ENCODE assay signal across 25 cellular contexts in genomic region chr7:43217055-43217454, GRCh38.
A peak's percentile ranks its signal among the peaks of the same experiment; 100 is the strongest.
DNase-seq lines count a peak whose midpoint lies in the region; ATAC-seq, FAIRE-seq and TF ChIP-seq lines count a peak whose summit lies in the region.
"Had no signal": no experiment of that assay in that cellular context is flagged by ENCODE, and none has a peak within 500 bp of the region (broad histone marks: within the 10 kb centered on the region; RNA-seq: fewer than 3 reads in every experiment).

No MANE protein-coding gene starts in this region.

- BruUV-seq in HepG2 (replicated peaks; lab: Mats Ljungman, UMichigan), result no TSS peak

- no peaks in the 10 kb centered on the region for H3K36me3 Mint-ChIP-seq in natural killer cell treated with Interleukin-12 subunit alpha and Interleukin-12 subunit beta and Interleukin-15 and Interleukin-18, amount 100 ng/mL, for 72 hours
- H3K36me3 Mint-ChIP-seq: CD14-positive monocyte; CD4-positive, alpha-beta memory T cell; CD4-positive, CD25-positive, alpha-beta regulatory T cell; CD8-positive, alpha-beta memory T cell had no signal

- WGBS in HepG2 (ENCODE audit: low lambda C conversion rate), result 0% methylated on average over 2 of the region's 2 CpGs
- WGBS in right lobe of liver (ENCODE audit: insufficient coverage, low coverage, low lambda C conversion rate, missing lambda C conversion rate), result 87% methylated on average over 2 of the region's 2 CpGs

- H3K9me3 ChIP-seq in HepG2 (ENCODE audit: low read length) (no peaks in the 10 kb centered on the region), right lobe of liver (no peaks in the 10 kb centered on the region), OCI-LY3 (ENCODE audit: insufficient read depth, low read length) (no peaks in the 10 kb centered on the region)
- H3K9me3 ChIP-seq: BE2C had no signal

- POLR2A ChIA-PET in HepG2 (lab: Yijun Ruan, JAX), result no interaction called here

- in situ Hi-C loops in HepG2 (cut with HindIII; ENCODE audit: extremely low pct_ligation_motif_present, low pct_unique_long_range_greater_than_20kb), result no loop called here

- no peaks in the 10 kb centered on the region for H3K9me3 Mint-ChIP-seq in natural killer cell treated with Interleukin-12 subunit alpha and Interleukin-12 subunit beta and Interleukin-15 and Interleukin-18, amount 100 ng/mL, for 72 hours
- H3K9me3 Mint-ChIP-seq: CD4-positive, CD25-positive, alpha-beta regulatory T cell; CD8-positive, alpha-beta memory T cell had no signal

- TF ChIP-seq CTCF in HepG2 (CRISPR knock-in tag; IDR thresholded peaks at IDR 0.05), result no peak
- no peak for TF ChIP-seq CTCF in right lobe of liver (IDR thresholded peaks at IDR 0.05)
- no peak for TF ChIP-seq CTCF in OCI-LY3 (IDR thresholded peaks at IDR 0.05; ENCODE audit: low read depth, low read length)

- H2AFZ ChIP-seq in HepG2 (ENCODE audit: low read length), result no peak overlapping the region
- H2AFZ ChIP-seq in OCI-LY3 (ENCODE audit: low read depth, low read length), result no peak overlapping the region

- DNase-seq in HepG2 (ENCODE audit: low spot score), result no peak
- DNase-seq in right lobe of liver, result no peak
- DNase-seq in SHP77 treated with DMSO at 0.1 percent for 48 hours (lab: John Stamatoyannopoulos, UW), result no peak
- no peak for DNase-seq in natural killer cell treated with Interleukin-12 subunit alpha and Interleukin-12 subunit beta and Interleukin-15 and Interleukin-18, amount 100 ng/mL, for 72 hours (ENCODE audit: low spot score)
- DNase-seq: ACHN; BE2C; C1 segment of cervical spinal cord; CD4-positive, alpha-beta memory T cell; CD4-positive, CD25-positive, alpha-beta regulatory T cell; CD8-positive, alpha-beta memory T cell; COR-L47; DMS 273 treated with DMSO at 0.1 percent for 48 hours; DMS153; DMS53; DMS79; DND-41; EL; GDM1 had no signal

- peaks cover 13 to 27% of the 10 kb centered on the region in 2 donors for H3K27me3 Mint-ChIP-seq in natural killer cell treated with Interleukin-12 subunit alpha and Interleukin-12 subunit beta and Interleukin-15 and Interleukin-18, amount 100 ng/mL, for 72 hours

- no peak overlapping the region for H3K4me3 ChIP-seq in HepG2 (replicated peaks in 1 of 3; ENCODE audit: insufficient read depth in 1 of 3, low read depth in 2 of 3, low read length in 3 of 3)
- H3K4me3 ChIP-seq in right lobe of liver, result no peak overlapping the region
- no peak overlapping the region for H3K4me3 ChIP-seq in OCI-LY3 (ENCODE audit: low read length)
- H3K4me3 ChIP-seq: BLaER1, GM12878 had no signal

- ATAC-seq in HepG2 (no peak), right lobe of liver (no peak)
- no peak for ATAC-seq in natural killer cell treated with Interleukin-12 subunit alpha and Interleukin-12 subunit beta and Interleukin-15 and Interleukin-18, amount 100 ng/mL, for 72 hours
- ATAC-seq: GM12878 had no signal

- H3K27ac Mint-ChIP-seq in natural killer cell treated with Interleukin-12 subunit alpha and Interleukin-12 subunit beta and Interleukin-15 and Interleukin-18, amount 100 ng/mL, for 72 hours, result no peak overlapping the region
- H3K27ac Mint-ChIP-seq: CD4-positive, alpha-beta memory T cell; CD4-positive, CD25-positive, alpha-beta regulatory T cell; CD8-positive, alpha-beta memory T cell had no signal

- 0 out of 5 replicates have a peak, but pooled peaks cover 0 to 3% of the 10 kb centered on the region in 2 experiments for H3K27me3 ChIP-seq in HepG2 (ENCODE audit: control insufficient read depth in 1 of 2, insufficient read depth in 2 of 2, low read length in 2 of 2)
- no peaks in the 10 kb centered on the region for H3K27me3 ChIP-seq in right lobe of liver
- peaks cover 7% of the 10 kb centered on the region; the same call in 1 of the 2 replicates for H3K27me3 ChIP-seq in OCI-LY3 (ENCODE audit: low read depth, low read length)
- H3K27me3 ChIP-seq: BLaER1 had no signal

- H3K4me2 ChIP-seq in HepG2 (ENCODE audit: low read depth, low read length) (no peak overlapping the region), OCI-LY3 (ENCODE audit: low read length) (peak overlapping the region; percentile 27)

- no peak for TF ChIP-seq POLR2A in HepG2 (IDR thresholded peaks at IDR 0.05; ENCODE audit: insufficient read depth in 1 of 2, low read depth in 2 of 2, low read length in 2 of 2)
- no peak for TF ChIP-seq POLR2A in right lobe of liver (IDR thresholded peaks at IDR 0.05)

- CTCF ChIA-PET in HepG2 (lab: Yijun Ruan, JAX; ENCODE audit: low intra/inter-chr PET ratio, low total read pairs), result no interaction called here

- no peak for TF ChIP-seq RAD21 in HepG2 (CRISPR knock-in tag; IDR thresholded peaks at IDR 0.05)

- no peak overlapping the region for H3K27ac ChIP-seq in HepG2 (ENCODE audit: extremely low read length, insufficient read depth, low read length)
- H3K27ac ChIP-seq in right lobe of liver, result no peak overlapping the region
- no peak overlapping the region for H3K27ac ChIP-seq in OCI-LY3 (ENCODE audit: low read length)
- H3K27ac ChIP-seq: 22Rv1, BLaER1 had no signal

- TF ChIP-seq EP300 in HepG2 (IDR thresholded peaks at IDR 0.05; ENCODE audit: low read depth in 2 of 2, low read length in 2 of 2), result no peak
- TF ChIP-seq EP300 in HepG2 (CRISPR knock-in tag; IDR thresholded peaks at IDR 0.05; ENCODE audit: borderline replicate concordance), result no peak

- H3K4me1 ChIP-seq in HepG2 (ENCODE audit: insufficient read depth, low read length) (no peaks in the 10 kb centered on the region), right lobe of liver (no peaks in the 10 kb centered on the region), OCI-LY3 (ENCODE audit: low read length) (peaks cover 13% of the 10 kb centered on the region)
- H3K4me1 ChIP-seq: BE2C had no signal

- H3K79me2 ChIP-seq in HepG2 (ENCODE audit: insufficient read depth, low read length), result no peaks in the 10 kb centered on the region
- H3K79me2 ChIP-seq in OCI-LY3 (ENCODE audit: low read length), result no peaks in the 10 kb centered on the region

- no peak for FAIRE-seq in HepG2 (lab: Jason Lieb, UNC)
- FAIRE-seq: GM12878, GM12892, GM18507 had no signal

- no peak overlapping the region for H3K9ac ChIP-seq in HepG2 (ENCODE audit: insufficient read depth, low read depth, low read length)
- no peak overlapping the region for H3K9ac ChIP-seq in OCI-LY3 (ENCODE audit: low read length)
- H3K9ac ChIP-seq: BLaER1 had no signal

- H3K4me1 Mint-ChIP-seq in natural killer cell treated with Interleukin-12 subunit alpha and Interleukin-12 subunit beta and Interleukin-15 and Interleukin-18, amount 100 ng/mL, for 72 hours (ENCODE audit: low read depth in 2 of 2), result no peaks in the 10 kb centered on the region
- H3K4me1 Mint-ChIP-seq: CD14-positive monocyte; CD4-positive, alpha-beta memory T cell; CD4-positive, CD25-positive, alpha-beta regulatory T cell; CD8-positive, alpha-beta memory T cell had no signal

- no peak overlapping the region for H3K4me3 Mint-ChIP-seq in natural killer cell treated with Interleukin-12 subunit alpha and Interleukin-12 subunit beta and Interleukin-15 and Interleukin-18, amount 100 ng/mL, for 72 hours
- H3K4me3 Mint-ChIP-seq: CD14-positive monocyte; CD4-positive, alpha-beta memory T cell; CD4-positive, CD25-positive, alpha-beta regulatory T cell; CD8-positive, alpha-beta memory T cell had no signal

- H4K20me1 ChIP-seq in HepG2 (ENCODE audit: insufficient read depth, low read length) (no peaks in the 10 kb centered on the region), OCI-LY3 (ENCODE audit: insufficient read depth, low read length) (no peaks in the 10 kb centered on the region)

- no peaks in the 10 kb centered on the region for H3K36me3 ChIP-seq in HepG2 (replicated peaks in 1 of 2; ENCODE audit: control insufficient read depth in 1 of 2, insufficient read depth in 2 of 2, low read length in 2 of 2)
- H3K36me3 ChIP-seq in right lobe of liver, result no peaks in the 10 kb centered on the region
- no peaks in the 10 kb centered on the region for H3K36me3 ChIP-seq in OCI-LY3 (replicated peaks; ENCODE audit: low read depth, low read length)
- H3K36me3 ChIP-seq: BE2C had no signal

- intact Hi-C loops in HepG2 (cut with micrococcal nuclease; ENCODE audit: unreplicated experiment) (no loop called here), right lobe of liver (cut with DNase I) (no loop called here)

TF ChIP-seq in HepG2, 621 proteins besides CTCF, POLR2A, EP300 and RAD21 (continues in another document):
- TF ChIP-seq MXD1 (CRISPR knock-in tag; IDR thresholded peaks at IDR 0.05) (no peak), ZNF274 (CRISPR knock-in tag; IDR thresholded peaks at IDR 0.05) (no peak), ZNF678 (CRISPR knock-in tag; IDR thresholded peaks at IDR 0.05) (no peak), DMAP1 (CRISPR knock-in tag; IDR thresholded peaks at IDR 0.05) (no peak), MAFK (conservative IDR thresholded peaks at IDR 0.05 in 1 of 2, IDR thresholded peaks at IDR 0.05 in 1 of 2; ENCODE audit: low read length in 2 of 2) (peak; percentile 52 to 74), CSRNP1 (CRISPR knock-in tag; IDR thresholded peaks at IDR 0.05) (no peak), ZSCAN21 (CRISPR knock-in tag; IDR thresholded peaks at IDR 0.05; ENCODE audit: borderline replicate concordance) (no peak), MAFF (IDR thresholded peaks at IDR 0.05; ENCODE audit: low read depth, low read length) (peak; percentile 49), SP140L (CRISPR knock-in tag; IDR thresholded peaks at IDR 0.05; ENCODE audit: borderline replicate concordance) (no peak), RAD51 (IDR thresholded peaks at IDR 0.05; ENCODE audit: borderline replicate concordance) (no peak), ZNF878 (CRISPR knock-in tag; IDR thresholded peaks at IDR 0.05) (no peak), ZMYM4 (CRISPR knock-in tag; IDR thresholded peaks at IDR 0.05) (no peak), NFYC (CRISPR knock-in tag; IDR thresholded peaks at IDR 0.05) (no peak), MATR3 (CRISPR knock-in tag; IDR thresholded peaks at IDR 0.05) (no peak), ZNF614 (CRISPR knock-in tag; IDR thresholded peaks at IDR 0.05; ENCODE audit: borderline replicate concordance) (no peak)
